9 cellular contexts compared by ENCODE assay signal in the genomic region with DNA sequence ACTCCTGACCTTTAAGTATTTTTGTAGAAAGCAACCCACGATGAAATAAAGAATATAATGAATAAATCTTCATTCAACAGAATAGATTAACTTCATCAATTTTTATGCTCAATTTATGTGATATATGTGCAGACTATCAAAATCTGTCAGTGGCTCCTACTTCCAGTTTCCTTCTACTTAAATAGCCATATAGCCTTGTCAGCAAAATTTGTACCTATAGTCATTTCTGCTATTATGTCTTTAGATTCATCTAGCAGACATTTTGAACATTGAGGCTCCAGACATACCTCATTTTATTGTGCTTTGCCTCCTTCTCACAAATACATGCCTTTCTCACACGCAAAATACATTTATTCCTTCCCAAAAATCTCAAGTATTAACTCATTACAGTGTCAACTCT.
"Had no signal": no experiment of that assay in that cellular context is flagged by ENCODE, and none has a peak within 500 bp of the region (broad histone marks: within the 10 kb centered on the region; RNA-seq: fewer than 3 reads in every experiment).

No MANE protein-coding gene starts in this region.

- H3K4me2 ChIP-seq: GM23338 had no signal

- ATAC-seq: GM23338, HCT116 had no signal

- H2AFZ ChIP-seq: GM23338 had no signal

- H3K4me1 Mint-ChIP-seq: GM23338, IgD-negative memory B cell had no signal

- H3K27ac Mint-ChIP-seq: GM23338, HFFc6, IgD-negative memory B cell had no signal

- H3K9me3 ChIP-seq: HAP-1 had no signal

- H3K36me3 Mint-ChIP-seq: IgD-negative memory B cell had no signal

- DNase-seq: H7, HFFc6, Kasumi-1, KG1 had no signal

- H3K9me3 Mint-ChIP-seq: HFFc6 had no signal

- H3K4me1 ChIP-seq: HAP-1 had no signal

- H3K27me3 Mint-ChIP-seq: IgD-negative memory B cell had no signal

- H3K27ac ChIP-seq: HL-60 had no signal

- H3K36me3 ChIP-seq: HAP-1 had no signal

- H3K4me3 ChIP-seq: GM23338, HAP-1 had no signal

- H3K4me3 Mint-ChIP-seq: GM23338, HFFc6, IgD-negative memory B cell had no signal
